ENCODE assay signal across 19 cellular contexts in the genomic region with DNA sequence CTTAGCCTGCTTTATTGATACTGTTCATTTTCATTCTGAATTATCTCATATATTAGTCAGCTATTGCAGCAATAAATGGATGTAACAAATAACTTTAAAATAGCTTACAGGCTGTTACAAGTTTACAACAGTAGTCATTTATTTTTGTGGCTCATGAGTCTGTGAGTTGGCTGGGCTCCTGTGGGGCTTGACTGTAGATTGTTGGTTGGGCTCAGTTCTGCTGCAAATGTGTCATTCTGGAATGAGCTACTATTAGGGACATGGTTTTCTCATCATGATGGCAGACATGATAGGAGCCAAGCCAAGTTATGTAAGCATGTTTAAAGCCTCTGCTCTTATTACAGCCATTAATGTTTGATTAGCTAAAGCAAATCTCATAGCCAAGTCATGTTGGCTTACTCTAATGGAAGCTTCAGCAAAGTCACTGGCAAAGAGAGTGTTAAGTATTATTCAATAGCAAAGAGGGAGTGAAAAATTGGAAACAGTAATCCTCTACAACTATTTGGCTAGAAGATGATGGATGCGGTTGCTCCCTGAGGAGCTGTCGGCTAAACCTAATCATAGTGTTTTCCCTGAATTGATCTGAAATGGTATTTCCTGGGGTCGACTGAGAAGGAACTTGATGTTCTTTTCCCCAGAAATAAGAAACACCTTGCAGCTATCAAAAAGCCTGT.
DNase-seq lines count a peak whose midpoint lies in the region; ATAC-seq and TF ChIP-seq lines count a peak whose summit lies in the region.
"Had no signal": no experiment of that assay in that cellular context is flagged by ENCODE, and none has a peak within 500 bp of the region (broad histone marks: within the 10 kb centered on the region; RNA-seq: fewer than 3 reads in every experiment).

No MANE protein-coding gene starts in this region.

- no peak overlapping the region for H3K4me3 Mint-ChIP-seq in progenitor cell of endocrine pancreas (ENCODE audit: low read depth)
- H3K4me3 Mint-ChIP-seq: CD4-positive, alpha-beta memory T cell; neural progenitor cell; T-helper 1 cell treated with Interleukin-12 subunit alpha and Interleukin-12 subunit beta and Interleukin-4 antibody, amounts not matched to agents 30 μg/mL and 1 μg/mL, for 36 hours had no signal

- no peaks in the 10 kb centered on the region for H3K36me3 Mint-ChIP-seq in progenitor cell of endocrine pancreas (ENCODE audit: insufficient read depth)
- H3K36me3 Mint-ChIP-seq: CD4-positive, alpha-beta memory T cell; neural progenitor cell had no signal

- H3K9me3 ChIP-seq in body of pancreas (no peaks in the 10 kb centered on the region), heart right ventricle (peaks cover 0 to 10% (median 0%) of the 10 kb centered on the region in 11 donors)
- H3K9me3 ChIP-seq: HAP-1, mucosa of descending colon had no signal

- no peaks in the 10 kb centered on the region for H3K4me1 ChIP-seq in body of pancreas
- H3K4me1 ChIP-seq in heart right ventricle, result peaks cover 0 to 8% (median 0%) of the 10 kb centered on the region in 9 donors
- H3K4me1 ChIP-seq: HAP-1, neural progenitor cell had no signal

- H3K36me3 ChIP-seq in body of pancreas (replicated peaks in 1 of 2; ENCODE audit: insufficient read depth in 1 of 2, low read depth in 2 of 2), result no peaks in the 10 kb centered on the region
- no peaks in the 10 kb centered on the region for H3K36me3 ChIP-seq in heart right ventricle
- H3K36me3 ChIP-seq: HAP-1, neural progenitor cell had no signal

- no peak overlapping the region for H3K4me3 ChIP-seq in LNCaP clone FGC (ENCODE audit: low read depth, low read length)
- no peak overlapping the region for H3K4me3 ChIP-seq in body of pancreas
- no peak overlapping the region for H3K4me3 ChIP-seq in heart right ventricle
- H3K4me3 ChIP-seq: HAP-1, mucosa of descending colon, neural progenitor cell had no signal

- no peaks in the 10 kb centered on the region for H3K9me3 Mint-ChIP-seq in progenitor cell of endocrine pancreas (ENCODE audit: low read depth)
- H3K9me3 Mint-ChIP-seq: neural progenitor cell had no signal

- H3K4me1 Mint-ChIP-seq in progenitor cell of endocrine pancreas (ENCODE audit: low read depth), result peaks cover 1% of the 10 kb centered on the region
- H3K4me1 Mint-ChIP-seq: CD4-positive, alpha-beta memory T cell; neural progenitor cell had no signal

- DNase-seq in LNCaP clone FGC (ENCODE audit: low read depth) (peak; percentile 2), body of pancreas (peak in 2 of 4 donors; percentile 11 to 13), heart right ventricle (peak; percentile 15 to 28), sciatic nerve (ENCODE audit: low spot score) (no peak), NK-92 (lab: John Stamatoyannopoulos, UW; ENCODE audit: unreplicated experiment) (no peak), NCI-H2107 (lab: John Stamatoyannopoulos, UW) (no peak), progenitor cell of endocrine pancreas (ENCODE audit: low spot score, unreplicated experiment) (no peak)
- DNase-seq in activated naive CD4-positive, alpha-beta T cell (lab: John Stamatoyannopoulos, UW), result no peak
- DNase-seq: activated CD4-positive, alpha-beta T cell treated with anti-CD3 and anti-CD28 coated beads, Interleukin-2, amount 50 U/mL, for 4 hours; activated naive CD4-positive, alpha-beta T cell treated with Interleukin-2 at 50 U/mL for 16 hours; CD4-positive, alpha-beta memory T cell; DMS53; mucosa of descending colon; NCI-H1930; NCI-H510A; SHP77 had no signal

- no peaks in the 10 kb centered on the region for H3K27me3 Mint-ChIP-seq in progenitor cell of endocrine pancreas
- H3K27me3 Mint-ChIP-seq: CD4-positive, alpha-beta memory T cell had no signal

- H3K27ac Mint-ChIP-seq in progenitor cell of endocrine pancreas, result no peak overlapping the region
- H3K27ac Mint-ChIP-seq: CD4-positive, alpha-beta memory T cell; neural progenitor cell; T-helper 1 cell treated with Interleukin-12 subunit alpha and Interleukin-12 subunit beta and Interleukin-4 antibody, amounts not matched to agents 30 μg/mL and 1 μg/mL, for 36 hours had no signal

- ATAC-seq in body of pancreas (peak; percentile 40), heart right ventricle (peak in 7 of 8 donors; percentile 41 to 88 (median 73)), sciatic nerve (peak; percentile 55)
- ATAC-seq: mucosa of descending colon had no signal

- 42 to 46% methylated on average over 3 of the region's 3 CpGs for WGBS in body of pancreas, 2 donors
- 52 to 59% methylated on average over 3 of the region's 3 CpGs for WGBS in heart right ventricle, 2 donors

- TF ChIP-seq POLR2A in body of pancreas (IDR thresholded peaks at IDR 0.05), result no peak

- H3K27me3 ChIP-seq in body of pancreas (no peaks in the 10 kb centered on the region), heart right ventricle (no peaks in the 10 kb centered on the region)
- H3K27me3 ChIP-seq: neural progenitor cell had no signal

- TF ChIP-seq CTCF in LNCaP clone FGC (IDR thresholded peaks at IDR 0.05; ENCODE audit: control insufficient read depth, extremely low read depth, insufficient read depth), result no peak
- TF ChIP-seq CTCF in body of pancreas (IDR thresholded peaks at IDR 0.05), result no peak
- TF ChIP-seq CTCF in heart right ventricle (IDR thresholded peaks at IDR 0.05), result no peak
- no peak for TF ChIP-seq CTCF in progenitor cell of endocrine pancreas (IDR thresholded peaks at IDR 0.05; ENCODE audit: unreplicated experiment)

- no peak overlapping the region for H3K27ac ChIP-seq in body of pancreas
- H3K27ac ChIP-seq in heart right ventricle, result no peak overlapping the region
- H3K27ac ChIP-seq: neural progenitor cell had no signal

- intact Hi-C loops in body of pancreas (cut with DNase I) (no loop called here), heart right ventricle (cut with DNase I) (no loop called here), sciatic nerve (cut with DNase I) (no loop called here)

Comparison
In these comparisons a context has a peak if more than half of its experiments do, and no peak if none do; other contexts are left out.
1. DNase-seq: peak in LNCaP clone FGC (single experiment) and heart right ventricle (2 of 2); none in sciatic nerve (single experiment), NK-92 (single experiment), NCI-H2107 (single experiment), progenitor cell of endocrine pancreas (single experiment) and activated naive CD4-positive, alpha-beta T cell (0 of 4).
2. Peak in every context shown above with its lines, with median percentiles within 50 percentile points of each other: ATAC-seq.